ENCODE assay signal across 1 cellular context in genomic region chr22:44459041-44459440, GRCh38.
TF ChIP-seq lines count a peak whose summit lies in the region.

No MANE protein-coding gene starts in this region.

TF ChIP-seq in H1, 55 proteins besides CTCF, POLR2A, EP300 and RAD21:
- TF ChIP-seq CHD2 (IDR thresholded peaks at IDR 0.05; ENCODE audit: low read length): no peak
- 0 out of 2 replicates have a peak, but pooled peaks have one; percentile 33 for TF ChIP-seq USF2 (IDR thresholded peaks at IDR 0.05; ENCODE audit: low read length)
- no peak for TF ChIP-seq NRF1 (IDR thresholded peaks at IDR 0.05; ENCODE audit: low read depth, low read length)
